33 cellular contexts compared by ENCODE assay signal in the genomic region with DNA sequence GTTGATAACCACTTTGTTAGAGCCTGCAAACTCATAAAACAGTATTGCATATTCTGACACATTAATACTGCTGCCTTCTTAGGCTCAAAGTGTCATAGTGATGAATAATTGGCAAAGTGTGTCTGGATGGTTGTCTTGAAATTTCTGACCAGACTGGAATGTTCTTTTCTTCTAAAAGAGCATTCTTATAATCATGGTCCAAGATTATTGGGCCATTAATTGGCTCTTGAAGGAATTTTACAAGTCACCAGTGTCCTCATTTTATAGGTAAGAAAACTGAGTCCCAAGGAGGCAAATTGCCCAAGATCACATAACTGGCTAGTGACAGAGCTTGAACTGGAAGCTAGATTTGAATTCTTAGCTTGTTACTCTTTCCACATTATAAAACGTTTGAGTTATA.
DNase-seq lines count a peak whose midpoint lies in the region; TF ChIP-seq lines count a peak whose summit lies in the region.
"Had no signal": no experiment of that assay in that cellular context is flagged by ENCODE, and none has a peak within 500 bp of the region (broad histone marks: within the 10 kb centered on the region; RNA-seq: fewer than 3 reads in every experiment).

No MANE protein-coding gene starts in this region.

- no peaks in the 10 kb centered on the region for H4K20me1 ChIP-seq in GM23248 (ENCODE audit: insufficient read depth)
- H4K20me1 ChIP-seq: BLaER1 treated with 17β-estradiol and CSF1 and Interleukin-3, amounts not matched to agents 10 nM and 100 nM had no signal

- H3K27me3 ChIP-seq in GM23248 (replicated peaks; ENCODE audit: insufficient read depth): no peaks in the 10 kb centered on the region
- H3K27me3 ChIP-seq in adipocyte (replicated peaks; ENCODE audit: control insufficient read depth, insufficient read depth, low read length): no peaks in the 10 kb centered on the region
- H3K27me3 ChIP-seq: BLaER1 treated with 17β-estradiol and CSF1 and Interleukin-3, amounts not matched to agents 10 nM and 100 nM; brain microvascular endothelial cell; Peyer's patch; sigmoid colon; stomach had no signal

- WGBS in GM23248 (ENCODE audit: low coverage in 1 of 2, low lambda C conversion rate in 2 of 2, missing lambda C conversion rate in 2 of 2), 2 experiments: 0 to 9% methylated on average over 1 of the region's 1 CpG

- no peaks in the 10 kb centered on the region for H3K36me3 ChIP-seq in GM23248 (ENCODE audit: low read depth)
- H3K36me3 ChIP-seq in adipocyte (ENCODE audit: control insufficient read depth, insufficient read depth, low read length, severe bottlenecking): no peaks in the 10 kb centered on the region
- H3K36me3 ChIP-seq: BLaER1 treated with 17β-estradiol and CSF1 and Interleukin-3, amounts not matched to agents 10 nM and 100 nM; brain microvascular endothelial cell; Peyer's patch; sigmoid colon; stomach had no signal

- H3K9me3 Mint-ChIP-seq in activated CD4-positive, alpha-beta T cell treated with anti-CD3 and anti-CD28 coated beads, Interleukin-2, amount 10 ng/mL, durations not matched to agents 7 days and 5 days: no peaks in the 10 kb centered on the region
- H3K9me3 Mint-ChIP-seq: activated CD4-positive, alpha-beta memory T cell treated with anti-CD3 and anti-CD28 coated beads for 36 hours; activated naive CD4-positive, alpha-beta T cell treated with anti-CD3 and anti-CD28 coated beads for 36 hours had no signal

- H3K27ac ChIP-seq in GM23248: peak overlapping the region; percentile 67
- H3K27ac ChIP-seq: BLaER1 treated with 17β-estradiol and CSF1 and Interleukin-3, amounts not matched to agents 10 nM and 100 nM; brain microvascular endothelial cell; Peyer's patch; psoas muscle; sigmoid colon; stomach had no signal

- no peak overlapping the region for H2AFZ ChIP-seq in GM23248

- in situ Hi-C loops in GM23248 (cut with MboI): no loop called here

- H3K4me3 Mint-ChIP-seq in activated CD4-positive, alpha-beta T cell treated with anti-CD3 and anti-CD28 coated beads, Interleukin-2, amount 10 ng/mL, durations not matched to agents 7 days and 5 days: no peak overlapping the region
- H3K4me3 Mint-ChIP-seq: activated CD4-positive, alpha-beta memory T cell treated with anti-CD3 and anti-CD28 coated beads for 36 hours; activated naive CD4-positive, alpha-beta T cell treated with anti-CD3 and anti-CD28 coated beads for 36 hours; activated T-helper 1 cell treated with anti-CD3 and anti-CD28 coated beads, Interleukin-12 subunit alpha, Interleukin-12 subunit beta, Interleukin-2, Interleukin-4 antibody, amounts not matched to agents 30 ng/mL and 10 ng/mL and 1 ng/mL, durations not matched to agents 14 hours and 24 hours and 36 hours; naive thymus-derived CD8-positive, alpha-beta T cell had no signal

- H3K4me1 Mint-ChIP-seq in activated CD4-positive, alpha-beta T cell treated with anti-CD3 and anti-CD28 coated beads, Interleukin-2, amount 10 ng/mL, durations not matched to agents 7 days and 5 days: no peaks in the 10 kb centered on the region
- H3K4me1 Mint-ChIP-seq: naive thymus-derived CD8-positive, alpha-beta T cell had no signal

- H3K9me3 ChIP-seq in GM23248 (ENCODE audit: low read depth): no peaks in the 10 kb centered on the region
- no peaks in the 10 kb centered on the region for H3K9me3 ChIP-seq in adipocyte (ENCODE audit: control insufficient read depth, low read length)
- H3K9me3 ChIP-seq: A549, Peyer's patch, psoas muscle, sigmoid colon, stomach had no signal

- TF ChIP-seq CTCF in AG09309 (IDR thresholded peaks at IDR 0.05; ENCODE audit: control insufficient read depth, insufficient read depth, low read depth, low read length, missing control alignments) (no peak), foreskin fibroblast (IDR thresholded peaks at IDR 0.05; ENCODE audit: low read depth, low read length) (no peak)

- H3K4me2 ChIP-seq in GM23248 (ENCODE audit: unreplicated experiment): peak overlapping the region; percentile 43
- H3K4me2 ChIP-seq: A549; BLaER1 treated with 17β-estradiol and CSF1 and Interleukin-3, amounts not matched to agents 10 nM and 100 nM had no signal

- H3K36me3 Mint-ChIP-seq in activated CD4-positive, alpha-beta T cell treated with anti-CD3 and anti-CD28 coated beads, Interleukin-2, amount 10 ng/mL, durations not matched to agents 7 days and 5 days (ENCODE audit: low read depth): no peaks in the 10 kb centered on the region
- H3K36me3 Mint-ChIP-seq: activated CD4-positive, alpha-beta memory T cell treated with anti-CD3 and anti-CD28 coated beads for 36 hours had no signal

- no peaks in the 10 kb centered on the region for H3K9me2 ChIP-seq in GM23248 (ENCODE audit: insufficient read depth)

- H3F3A ChIP-seq in GM23248 (ENCODE audit: insufficient read depth): peaks cover 27% of the 10 kb centered on the region

- H3K27me3 Mint-ChIP-seq in activated CD4-positive, alpha-beta T cell treated with anti-CD3 and anti-CD28 coated beads, Interleukin-2, amount 10 ng/mL, durations not matched to agents 7 days and 5 days: peaks cover 6% of the 10 kb centered on the region

- H3K27ac Mint-ChIP-seq in activated CD4-positive, alpha-beta T cell treated with anti-CD3 and anti-CD28 coated beads, Interleukin-2, amount 10 ng/mL, durations not matched to agents 7 days and 5 days: no peak overlapping the region
- H3K27ac Mint-ChIP-seq: activated CD4-positive, alpha-beta memory T cell treated with anti-CD3 and anti-CD28 coated beads for 36 hours; activated naive CD4-positive, alpha-beta T cell treated with anti-CD3 and anti-CD28 coated beads for 36 hours; activated T-helper 1 cell treated with anti-CD3 and anti-CD28 coated beads, Interleukin-12 subunit alpha, Interleukin-12 subunit beta, Interleukin-2, Interleukin-4 antibody, amounts not matched to agents 30 ng/mL and 10 ng/mL and 1 ng/mL, durations not matched to agents 14 hours and 24 hours and 36 hours; naive thymus-derived CD8-positive, alpha-beta T cell had no signal

- H3K4me3 ChIP-seq in AG09309 (ENCODE audit: control insufficient read depth, low read depth, low read length) (no peak overlapping the region), GM23248 (no peak overlapping the region), adipocyte (ENCODE audit: low read length) (no peak overlapping the region), foreskin fibroblast (ENCODE audit: low read depth in 1 of 2, low read length in 2 of 2) (no peak overlapping the region)
- H3K4me3 ChIP-seq: A549; BLaER1 treated with 17β-estradiol and CSF1 and Interleukin-3, amounts not matched to agents 10 nM and 100 nM; Peyer's patch; psoas muscle; sigmoid colon; stomach had no signal

- H3K79me2 ChIP-seq in GM23248 (ENCODE audit: insufficient read depth): no peaks in the 10 kb centered on the region

- no peak overlapping the region for H3K9ac ChIP-seq in GM23248
- peak overlapping the region; percentile 76 for H3K9ac ChIP-seq in adipocyte (ENCODE audit: low read length)
- H3K9ac ChIP-seq: BLaER1 treated with 17β-estradiol and CSF1 and Interleukin-3, amounts not matched to agents 10 nM and 100 nM had no signal

- POLR2A ChIA-PET in activated CD4-positive, alpha-beta T cell treated with anti-CD3 and anti-CD28 coated beads, Interleukin-2, amount 10 ng/mL, durations not matched to agents 7 days and 5 days (lab: Charles Lee): no interaction called here

- H3K4me1 ChIP-seq in GM23248 (ENCODE audit: insufficient read depth) (peaks cover 44% of the 10 kb centered on the region), adipocyte (ENCODE audit: control insufficient read depth, insufficient read depth, low read length) (peaks cover 57% of the 10 kb centered on the region)
- H3K4me1 ChIP-seq: BLaER1 treated with 17β-estradiol and CSF1 and Interleukin-3, amounts not matched to agents 10 nM and 100 nM; sigmoid colon; stomach had no signal

- CTCF ChIA-PET in activated CD4-positive, alpha-beta T cell treated with anti-CD3 and anti-CD28 coated beads, Interleukin-2, amount 10 ng/mL, durations not matched to agents 7 days and 5 days (lab: Charles Lee): interaction anchor here (2.3 kb wide), 1 partner anchor 14 kb away, joined by 9 read pairs; no protein-coding TSS in a partner anchor

- DNase-seq in AG09309 (ENCODE audit: low read depth) (peak; percentile 74), GM23248 (peak; percentile 74), adipocyte (ENCODE audit: low read depth) (peak; percentile 24), foreskin fibroblast (peak; percentile 58 to 65), NCI-H1417 treated with DMSO at 0.1 percent for 48 hours (lab: John Stamatoyannopoulos, UW) (no peak), GM19238 (ENCODE audit: insufficient read length, low spot score) (no peak), NCI-H1092 treated with DMSO at 0.1 percent for 48 hours (lab: John Stamatoyannopoulos, UW) (no peak)
- DNase-seq in activated CD4-positive, alpha-beta T cell treated with anti-CD3 and anti-CD28 coated beads, Interleukin-2, amount 10 ng/mL, durations not matched to agents 7 days and 5 days: no peak
- DNase-seq: activated CD4-positive, alpha-beta memory T cell treated with anti-CD3 and anti-CD28 coated beads for 36 hours; activated CD4-positive, CD25-positive, alpha-beta regulatory T cell treated with anti-CD3 and anti-CD28 coated beads, Interleukin-2, amount 50 U/mL, for 72 hours; activated CD8-positive, alpha-beta memory T cell treated with anti-CD3 and anti-CD28 coated beads, Interleukin-2, amount 50 U/mL, for 4 hours; activated naive CD4-positive, alpha-beta T cell treated with anti-CD3 and anti-CD28 coated beads for 36 hours; amniotic stem cell; brain microvascular endothelial cell; GDM1; H7; kidney; midbrain; MV-4-11; naive thymus-derived CD8-positive, alpha-beta T cell; NCI-H146; NCI-H345; NCI-H748 treated with DMSO at 0.1 percent for 48 hours; nucleus accumbens; Peyer's patch; psoas muscle; SHP77 treated with DMSO at 0.1 percent for 48 hours; sigmoid colon; stimulated activated CD4-positive, alpha-beta T cell treated with anti-CD3 and anti-CD28 coated beads, Interleukin-4, amount 100 ng/mL, for 1 hour; stomach had no signal

Comparison
In these comparisons a context has a peak if more than half of its experiments do, and no peak if none do; other contexts are left out.
1. DNase-seq: peak in AG09309 (single experiment), GM23248 (single experiment), adipocyte (single experiment) and foreskin fibroblast (2 of 2); none in activated CD4-positive, alpha-beta T cell treated with anti-CD3 and anti-CD28 coated beads, Interleukin-2, amount 10 ng/mL, durations not matched to agents 7 days and 5 days (single experiment), NCI-H1417 treated with DMSO at 0.1 percent for 48 hours (single experiment), GM19238 (single experiment) and NCI-H1092 treated with DMSO at 0.1 percent for 48 hours (single experiment).